Comparison of ENCODE assay signal across 25 cellular contexts in the genomic region with DNA sequence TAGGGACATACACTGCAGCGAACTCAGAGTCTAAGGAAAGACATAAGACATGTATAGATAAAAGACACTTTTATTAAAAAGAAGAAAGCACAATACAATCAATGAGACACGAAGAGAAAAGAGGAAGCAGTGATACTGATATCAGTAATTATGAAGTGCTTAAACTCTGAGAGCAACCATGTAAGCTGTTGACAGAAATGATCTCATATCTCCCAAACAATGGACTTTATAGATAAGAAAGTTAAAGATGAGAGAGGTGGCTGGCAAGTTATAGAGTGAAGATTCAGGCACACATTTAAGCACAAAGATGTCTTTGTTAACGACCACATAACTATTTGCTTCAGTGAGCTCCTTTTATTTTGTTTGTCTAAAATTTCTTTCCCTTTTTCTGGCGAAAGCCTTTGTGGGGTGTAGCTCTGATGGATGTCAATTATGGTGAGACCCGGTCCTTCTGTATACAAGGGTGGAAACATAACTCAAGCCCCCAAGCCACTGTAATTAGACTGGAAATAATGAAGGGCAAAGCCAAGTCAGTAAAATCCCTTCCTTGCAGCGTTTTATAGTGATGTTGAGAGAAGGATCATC.
DNase-seq lines count a peak whose midpoint lies in the region; ATAC-seq and TF ChIP-seq lines count a peak whose summit lies in the region.
"Had no signal": no experiment of that assay in that cellular context is flagged by ENCODE, and none has a peak within 500 bp of the region (broad histone marks: within the 10 kb centered on the region; RNA-seq: fewer than 3 reads in every experiment).

No MANE protein-coding gene starts in this region.

- peak overlapping the region; percentile 89 for H3K27ac Mint-ChIP-seq in neural crest cell (ENCODE audit: unreplicated experiment)
- H3K27ac Mint-ChIP-seq in activated CD4-positive, alpha-beta T cell treated with anti-CD3 and anti-CD28 coated beads, Interleukin-2, amount 10 ng/mL, durations not matched to agents 24 days and 14 days, result no peak overlapping the region
- H3K27ac Mint-ChIP-seq in CD4-positive, alpha-beta T cell, result no peak overlapping the region
- H3K27ac Mint-ChIP-seq: activated naive CD4-positive, alpha-beta T cell treated with anti-CD3 and anti-CD28 coated beads, Interleukin-2, amount 10 ng/mL, durations not matched to agents 7 days and 5 days; dendritic cell treated with granulocyte-macrophage colony-stimulating factor and Interleukin-4, amounts not matched to agents 40 ng/mL and 50 ng/mL, for 4 days; H9; neural progenitor cell had no signal

- H3K4me2 ChIP-seq in IMR-90 (ENCODE audit: low read depth, low read length), result no peak overlapping the region
- H3K4me2 ChIP-seq: neural progenitor cell had no signal

- H3K4me3 ChIP-seq in IMR-90 (ENCODE audit: insufficient read depth, low read depth, low read length), result no peak overlapping the region
- H3K4me3 ChIP-seq in dorsolateral prefrontal cortex, result peak overlapping the region in 36 of 59 donors; percentile 4 to 61 (median 46)
- H3K4me3 ChIP-seq in uterus, result no peak overlapping the region
- H3K4me3 ChIP-seq: A549, cardiac muscle cell, heart left ventricle, neural progenitor cell had no signal

- H3K79me1 ChIP-seq in IMR-90 (ENCODE audit: low read depth in 1 of 2, low read length in 2 of 2), result no peaks in the 10 kb centered on the region

- TF ChIP-seq POLR2A in IMR-90 (IDR thresholded peaks at IDR 0.05; ENCODE audit: low read depth, low read length) (no peak), uterus (IDR thresholded peaks at IDR 0.05) (no peak)

- no peak overlapping the region for H3K56ac ChIP-seq in IMR-90 (ENCODE audit: extremely low read depth, insufficient read depth, low read length)

- no peak overlapping the region for H4K91ac ChIP-seq in IMR-90 (ENCODE audit: insufficient read depth, low read depth, low read length)

- intact Hi-C loops in IMR-90 (cut with micrococcal nuclease) (loop anchor here (5.0 kb wide), 2 partner anchors 413 to 967 kb away; no protein-coding TSS in a partner anchor), dorsolateral prefrontal cortex (cut with DNase I) (loop anchor here in 1 of 2 donors (5.0 to 10.0 kb wide), 3 partner anchors 163 to 1321 kb away; no protein-coding TSS in a partner anchor), uterus (cut with DNase I; ENCODE audit: low total_unique reads) (no loop called here)
- intact Hi-C loops in activated CD4-positive, alpha-beta T cell treated with anti-CD3 and anti-CD28 coated beads, Interleukin-2, amount 10 ng/mL, durations not matched to agents 24 days and 14 days (cut with micrococcal nuclease), result no loop called here
- intact Hi-C loops in CD4-positive, alpha-beta T cell (cut with DNase I, micrococcal nuclease), result no loop called here

- no peak overlapping the region for H2AK5ac ChIP-seq in IMR-90 (ENCODE audit: low read depth, low read length)

- peaks cover 3% of the 10 kb centered on the region for H3K36me3 Mint-ChIP-seq in neural crest cell (ENCODE audit: low read depth)
- H3K36me3 Mint-ChIP-seq in activated CD4-positive, alpha-beta T cell treated with anti-CD3 and anti-CD28 coated beads, Interleukin-2, amount 10 ng/mL, durations not matched to agents 24 days and 14 days (ENCODE audit: low read depth), result no peaks in the 10 kb centered on the region
- no peaks in the 10 kb centered on the region for H3K36me3 Mint-ChIP-seq in CD4-positive, alpha-beta T cell (ENCODE audit: low read depth)
- H3K36me3 Mint-ChIP-seq: activated naive CD4-positive, alpha-beta T cell treated with anti-CD3 and anti-CD28 coated beads, Interleukin-2, amount 10 ng/mL, durations not matched to agents 7 days and 5 days; neural progenitor cell had no signal

- 0 out of 4 replicates have a peak overlapping the region, but pooled peaks of 1 of the 2 experiments have one; percentile 39 for H4K8ac ChIP-seq in IMR-90 (ENCODE audit: low read depth in 2 of 2, low read length in 2 of 2)

- no peak for TF ChIP-seq RAD21 in IMR-90 (IDR thresholded peaks at IDR 0.05; ENCODE audit: low read length)

- no TSS peak for BruUV-seq in IMR-90 (replicated peaks; lab: Mats Ljungman, UMichigan)

- H3K27ac ChIP-seq in IMR-90 (ENCODE audit: insufficient read depth, low read length) (no peak overlapping the region), dorsolateral prefrontal cortex (peak overlapping the region in 54 of 59 donors; percentile 3 to 85 (median 62)), uterus (no peak overlapping the region)
- no peak overlapping the region for H3K27ac ChIP-seq in CD4-positive, alpha-beta T cell (ENCODE audit: low read depth, low read length)
- H3K27ac ChIP-seq: A549, cardiac muscle cell, heart left ventricle, left ventricle myocardium inferior, neural progenitor cell, RWPE1 had no signal

- H2BK15ac ChIP-seq in IMR-90 (ENCODE audit: low read depth, low read length), result no peak overlapping the region

- no peaks in the 10 kb centered on the region for H3K9me3 Mint-ChIP-seq in neural crest cell
- no peaks in the 10 kb centered on the region for H3K9me3 Mint-ChIP-seq in activated CD4-positive, alpha-beta T cell treated with anti-CD3 and anti-CD28 coated beads, Interleukin-2, amount 10 ng/mL, durations not matched to agents 24 days and 14 days
- H3K9me3 Mint-ChIP-seq in CD4-positive, alpha-beta T cell, result no peaks in the 10 kb centered on the region
- H3K9me3 Mint-ChIP-seq: activated naive CD4-positive, alpha-beta T cell treated with anti-CD3 and anti-CD28 coated beads, Interleukin-2, amount 10 ng/mL, durations not matched to agents 7 days and 5 days; dendritic cell treated with granulocyte-macrophage colony-stimulating factor and Interleukin-4, amounts not matched to agents 40 ng/mL and 50 ng/mL, for 4 days; H9; neural progenitor cell had no signal

- no CpG with 5 or more reads among the region's 6 CpGs for WGBS in IMR-90 (ENCODE audit: extremely low coverage in 2 of 2, insufficient read length in 1 of 2), 2 experiments

- H3K4ac ChIP-seq in IMR-90 (ENCODE audit: low read depth, low read length), result no peak overlapping the region

- H3K9me3 ChIP-seq in IMR-90 (ENCODE audit: control insufficient read depth, insufficient read depth, low read length) (no peaks in the 10 kb centered on the region), uterus (no peaks in the 10 kb centered on the region)
- H3K9me3 ChIP-seq in CD4-positive, alpha-beta T cell (ENCODE audit: control insufficient read depth, low read length), result peaks cover 3% of the 10 kb centered on the region
- H3K9me3 ChIP-seq: A549, heart left ventricle, left ventricle myocardium inferior, MG63, tibial nerve had no signal

- CTCF ChIA-PET in IMR-90 (lab: Yijun Ruan, JAX), result interaction anchor here (1.1 kb wide), 1 partner anchor 9 kb away, joined by 3 read pairs; no protein-coding TSS in a partner anchor
- CTCF ChIA-PET in CD4-positive, alpha-beta T cell (lab: Charles Lee), result no interaction called here

- no peaks in the 10 kb centered on the region for H3K27me3 Mint-ChIP-seq in neural crest cell (ENCODE audit: low read depth)
- H3K27me3 Mint-ChIP-seq in activated CD4-positive, alpha-beta T cell treated with anti-CD3 and anti-CD28 coated beads, Interleukin-2, amount 10 ng/mL, durations not matched to agents 24 days and 14 days, result no peaks in the 10 kb centered on the region
- no peaks in the 10 kb centered on the region for H3K27me3 Mint-ChIP-seq in CD4-positive, alpha-beta T cell
- H3K27me3 Mint-ChIP-seq: activated naive CD4-positive, alpha-beta T cell treated with anti-CD3 and anti-CD28 coated beads, Interleukin-2, amount 10 ng/mL, durations not matched to agents 7 days and 5 days; dendritic cell treated with granulocyte-macrophage colony-stimulating factor and Interleukin-4, amounts not matched to agents 40 ng/mL and 50 ng/mL, for 4 days had no signal

- TF ChIP-seq CTCF in IMR-90 (conservative IDR thresholded peaks at IDR 0.05; ENCODE audit: low read depth, low read length), result no peak
- no peak for TF ChIP-seq CTCF in dorsolateral prefrontal cortex (IDR thresholded peaks at IDR 0.05 in 54 of 56, conservative IDR thresholded peaks at IDR 0.05 in 2 of 56; ENCODE audit: low read depth in 1 of 56, partially characterized antibody in 56 of 56)
- no peak for TF ChIP-seq CTCF in neural crest cell (conservative IDR thresholded peaks at IDR 0.05)
- no peak for TF ChIP-seq CTCF in CD4-positive, alpha-beta T cell (IDR thresholded peaks at IDR 0.05)
- no peak for TF ChIP-seq CTCF in uterus (IDR thresholded peaks at IDR 0.05)

- no peaks in the 10 kb centered on the region; the same call in 1 of the 2 replicates for H3K9me1 ChIP-seq in IMR-90 (ENCODE audit: insufficient read depth, low read length)

- POLR2A ChIA-PET in IMR-90 (lab: Charles Lee; ENCODE audit: unreplicated experiment), result no interaction called here
- POLR2A ChIA-PET in CD4-positive, alpha-beta T cell (lab: Charles Lee), result no interaction called here

- in situ Hi-C loops in Caki2 (cut with HindIII; ENCODE audit: low pct_unique_long_range_greater_than_20kb, low sequenced_read_pairs) (loop anchor here (25.0 kb wide), 1 partner anchor 128 kb away; no protein-coding TSS in a partner anchor), IMR-90 (cut with MboI; ENCODE audit: low sequenced_read_pairs) (loop anchor here (25.0 kb wide), 1 partner anchor 678 kb away; no protein-coding TSS in a partner anchor)

- H3K4me1 ChIP-seq in IMR-90 (ENCODE audit: control insufficient read depth, insufficient read depth, low read length), result peaks cover 2% of the 10 kb centered on the region; the same call in 1 of the 2 replicates
- no peaks in the 10 kb centered on the region for H3K4me1 ChIP-seq in uterus
- H3K4me1 ChIP-seq: A549, left ventricle myocardium inferior, neural progenitor cell had no signal

- H3K9ac ChIP-seq in IMR-90 (ENCODE audit: low read depth, low read length), result no peak overlapping the region
- H3K9ac ChIP-seq: neural progenitor cell had no signal

- H3K4me1 Mint-ChIP-seq in neural crest cell, result peaks cover 29% of the 10 kb centered on the region
- H3K4me1 Mint-ChIP-seq in activated CD4-positive, alpha-beta T cell treated with anti-CD3 and anti-CD28 coated beads, Interleukin-2, amount 10 ng/mL, durations not matched to agents 24 days and 14 days, result no peaks in the 10 kb centered on the region
- no peaks in the 10 kb centered on the region for H3K4me1 Mint-ChIP-seq in CD4-positive, alpha-beta T cell (ENCODE audit: low read depth)
- H3K4me1 Mint-ChIP-seq: activated naive CD4-positive, alpha-beta T cell treated with anti-CD3 and anti-CD28 coated beads, Interleukin-2, amount 10 ng/mL, durations not matched to agents 7 days and 5 days had no signal

- dilution Hi-C loops in IMR-90 (cut with HindIII; ENCODE audit: low sequenced_read_pairs, unreplicated experiment), result no loop called here

- no peak overlapping the region for H3K23ac ChIP-seq in IMR-90 (ENCODE audit: low read depth, low read length)

- H4K20me1 ChIP-seq in IMR-90 (ENCODE audit: insufficient read depth, low read length), result no peaks in the 10 kb centered on the region

- peak; percentile 12 for DNase-seq in Caki2 (ENCODE audit: low read depth)
- DNase-seq in IMR-90, result no peak
- DNase-seq in dorsolateral prefrontal cortex, result no peak
- no peak for DNase-seq in neural crest cell (ENCODE audit: low read depth, low spot score)
- DNase-seq in stimulated activated CD8-positive, alpha-beta memory T cell treated with anti-CD3 and anti-CD28 coated beads, Interleukin-4, amount 100 ng/mL, for 48 hours, result no peak
- DNase-seq in activated CD4-positive, alpha-beta T cell treated with anti-CD3 and anti-CD28 coated beads, Interleukin-2, amount 10 ng/mL, durations not matched to agents 24 days and 14 days, result no peak
- no peak for DNase-seq in CD4-positive, alpha-beta T cell
- no peak for DNase-seq in uterus
- DNase-seq: activated CD4-positive, alpha-beta T cell treated with anti-CD3 and anti-CD28 coated beads for 1 hour; activated naive CD4-positive, alpha-beta T cell treated with anti-CD3 and anti-CD28 coated beads, Interleukin-2, amount 10 ng/mL, durations not matched to agents 7 days and 5 days; activated T-cell treated with anti-CD3 and anti-CD28 coated beads, Interleukin-2, amount 50 U/mL, for 48 hours; H9; heart left ventricle; left ventricle myocardium inferior; MG63; NCI-H1417 treated with DMSO at 0.1 percent for 48 hours; NCI-H2107; NCI-H524 treated with DMSO at 0.1 percent for 48 hours; stimulated activated naive CD8-positive, alpha-beta T cell treated with anti-CD3 and anti-CD28 coated beads, Interleukin-15, Interleukin-2, amounts not matched to agents 100 U/mL and 50 U/mL, for 24 hours had no signal

- H3K27me3 ChIP-seq in IMR-90 (ENCODE audit: control insufficient read depth, insufficient read depth, low read length) (no peaks in the 10 kb centered on the region), dorsolateral prefrontal cortex (no peaks in the 10 kb centered on the region), uterus (no peaks in the 10 kb centered on the region)
- H3K27me3 ChIP-seq in CD4-positive, alpha-beta T cell (ENCODE audit: control insufficient read depth, insufficient read depth, low read length), result no peaks in the 10 kb centered on the region
- H3K27me3 ChIP-seq: cardiac muscle cell, heart left ventricle, MG63, neural progenitor cell, tibial nerve had no signal

- H3K36me3 ChIP-seq in IMR-90 (ENCODE audit: control insufficient read depth, insufficient read depth, low read length), result no peaks in the 10 kb centered on the region
- no peaks in the 10 kb centered on the region for H3K36me3 ChIP-seq in uterus
- H3K36me3 ChIP-seq: cardiac muscle cell, heart left ventricle, left ventricle myocardium inferior, MG63, neural progenitor cell, tibial nerve had no signal

- H2AFZ ChIP-seq in IMR-90 (replicated peaks; ENCODE audit: low read length, poor library complexity), result no peak overlapping the region
- H2AFZ ChIP-seq: neural progenitor cell had no signal

- H3K14ac ChIP-seq in IMR-90 (replicated peaks; ENCODE audit: low read depth, low read length), result no peak overlapping the region

- no peak overlapping the region for H3K18ac ChIP-seq in IMR-90 (ENCODE audit: low read depth, low read length)

- H2BK5ac ChIP-seq in IMR-90 (ENCODE audit: low read depth, low read length, poor library complexity, severe bottlenecking), result no peak overlapping the region

- H4K5ac ChIP-seq in IMR-90 (ENCODE audit: low read depth, low read length), result no peak overlapping the region

- peak overlapping the region; percentile 13; the same call in 1 of the 2 replicates for H2BK20ac ChIP-seq in IMR-90 (ENCODE audit: low read depth, low read length)

- peak overlapping the region; percentile 55 for H2BK120ac ChIP-seq in IMR-90 (ENCODE audit: low read depth, low read length)

- ATAC-seq in IMR-90 (ENCODE audit: low read depth), result no peak
- no peak for ATAC-seq in CD4-positive, alpha-beta T cell (ENCODE audit: poor library complexity)
- ATAC-seq: A549; heart left ventricle; stimulated activated naive CD8-positive, alpha-beta T cell treated with anti-CD3 and anti-CD28 coated beads, Interleukin-15, Interleukin-2, amounts not matched to agents 100 U/mL and 50 U/mL, for 24 hours had no signal

- H2AK9ac ChIP-seq in IMR-90 (replicated peaks; ENCODE audit: low read depth, low read length, poor library complexity), result no peak overlapping the region

- peak overlapping the region; percentile 38 for H3K4me3 Mint-ChIP-seq in neural crest cell
- H3K4me3 Mint-ChIP-seq in activated CD4-positive, alpha-beta T cell treated with anti-CD3 and anti-CD28 coated beads, Interleukin-2, amount 10 ng/mL, durations not matched to agents 24 days and 14 days, result no peak overlapping the region
- H3K4me3 Mint-ChIP-seq in CD4-positive, alpha-beta T cell, result no peak overlapping the region
- H3K4me3 Mint-ChIP-seq: activated naive CD4-positive, alpha-beta T cell treated with anti-CD3 and anti-CD28 coated beads, Interleukin-2, amount 10 ng/mL, durations not matched to agents 7 days and 5 days; dendritic cell treated with granulocyte-macrophage colony-stimulating factor and Interleukin-4, amounts not matched to agents 40 ng/mL and 50 ng/mL, for 4 days; H9; neural progenitor cell had no signal

Comparison
In these comparisons a context has a peak if more than half of its experiments do, and no peak if none do; other contexts are left out.
1. H3K27ac ChIP-seq: peak in dorsolateral prefrontal cortex (54 of 59); none in IMR-90 (single experiment), CD4-positive, alpha-beta T cell (single experiment) and uterus (0 of 2).
2. H3K4me3 ChIP-seq: peak in dorsolateral prefrontal cortex (36 of 59); none in IMR-90 (single experiment) and uterus (0 of 2).